Comparison of ENCODE assay signal across 8 cellular contexts in genomic region chr7:1175967-1176851, GRCh38. TPM values are rescaled to one million over a fixed set of nuclear protein-coding genes. Genes with fewer than 3 reads are reported as not detected.
DNase-seq lines count a peak whose midpoint lies in the region; ATAC-seq and TF ChIP-seq lines count a peak whose summit lies in the region.

No MANE protein-coding gene starts in this region.

- H3K4me2 ChIP-seq in KMS-11: peak overlapping the region; percentile 53

- 14 to 18% methylated on average over 17 to 39 of the region's 44 CpGs for WGBS in testis, 2 donors

- H3K27ac ChIP-seq in KMS-11: no peak overlapping the region
- no peak overlapping the region for H3K27ac ChIP-seq in testis

- ATAC-seq in omental fat pad (ENCODE audit: low FRiP score): peak; percentile 72

- TF ChIP-seq CTCF in KMS-11 (conservative IDR thresholded peaks at IDR 0.05; ENCODE audit: low read depth, low read length) (peak; percentile 94), omental fat pad (IDR thresholded peaks at IDR 0.05) (peak in 1 of 3 donors; percentile 54), testis (IDR thresholded peaks at IDR 0.05) (peak; percentile 77 to 93 (median 92))

- no peaks in the 10 kb centered on the region for H3K79me2 ChIP-seq in KMS-11 (ENCODE audit: insufficient read depth, low read depth)

- peaks cover 37% of the 10 kb centered on the region for H3K27me3 ChIP-seq in KMS-11 (ENCODE audit: insufficient read depth, low read depth)
- H3K27me3 ChIP-seq in testis: no peaks in the 10 kb centered on the region

- no peaks in the 10 kb centered on the region for H4K20me1 ChIP-seq in KMS-11 (ENCODE audit: insufficient read depth)

- H3K9me3 ChIP-seq in testis: no peaks in the 10 kb centered on the region

- DNase-seq in NK-92 treated with Interleukin-12 subunit alpha and Interleukin-12 subunit beta, amount 100 ng/mL, for 24 hours (lab: John Stamatoyannopoulos, UW): peak; percentile 75
- DNase-seq in NK-92 (lab: John Stamatoyannopoulos, UW; ENCODE audit: unreplicated experiment) (no peak), foreskin melanocyte (peak; percentile 68), omental fat pad (ENCODE audit: low spot score) (peak; percentile 96), testis (peak; percentile 94)
- peak; percentile 71 for DNase-seq in activated T-helper 9 cell treated with anti-CD3 and anti-CD28 coated beads, Interleukin-2, amount 50 U/mL, for 16 hours (ENCODE audit: low read depth)

- TF ChIP-seq POLR2A in Raji (IDR thresholded peaks at IDR 0.05; ENCODE audit: insufficient read depth, low read depth, low read length) (peak; percentile 61), testis (IDR thresholded peaks at IDR 0.05) (no peak)

- no peaks in the 10 kb centered on the region for H3K36me3 ChIP-seq in KMS-11 (ENCODE audit: insufficient read depth)
- no peaks in the 10 kb centered on the region for H3K36me3 ChIP-seq in testis (ENCODE audit: low read depth, missing control alignments)

- H3K9ac ChIP-seq in KMS-11: no peak overlapping the region

- no peaks in the 10 kb centered on the region for H3K4me1 ChIP-seq in KMS-11 (ENCODE audit: low read depth, poor library complexity, severe bottlenecking)
- H3K4me1 ChIP-seq in testis: peaks cover 5% of the 10 kb centered on the region

- H3K4me3 ChIP-seq in KMS-11 (IDR thresholded peaks at IDR 0.05; ENCODE audit: insufficient read depth, low read depth, low read length) (no peak overlapping the region), testis (peak overlapping the region; percentile 6 to 35)

- intact Hi-C loops in testis (cut with DNase I; ENCODE audit: low total_unique reads): loop anchor here (10.0 kb wide), 1 partner anchor 181 kb away; no protein-coding TSS in a partner anchor

- peak overlapping the region; percentile 93 for H2AFZ ChIP-seq in KMS-11 (ENCODE audit: low read depth)

RNA-seq across cellular contexts. Expression of gene ZFAND2A, which starts 16.2 kb away (rescaled TPM):
- total RNA-seq in omental fat pad (10 to 100 TPM; 17.3 to 77.5 (median 28.4) TPM), testis (10 to 100 TPM; 32.9 to 37.8 TPM)
- 61.4 TPM for polyA plus RNA-seq in testis (ENCODE audit: insufficient read depth, low read depth, low replicate concordance)

RNA-seq across cellular contexts. Expression of gene UNCX, which starts 56.5 kb away (rescaled TPM):
- total RNA-seq in omental fat pad: not detected
- under 1 TPM in 1 of 2 donors, not detected in 1; 0.24 TPM for total RNA-seq in testis
- not detected for polyA plus RNA-seq in testis (ENCODE audit: insufficient read depth, low read depth, low replicate concordance)
